8 cellular contexts compared by ENCODE assay signal in the genomic region with DNA sequence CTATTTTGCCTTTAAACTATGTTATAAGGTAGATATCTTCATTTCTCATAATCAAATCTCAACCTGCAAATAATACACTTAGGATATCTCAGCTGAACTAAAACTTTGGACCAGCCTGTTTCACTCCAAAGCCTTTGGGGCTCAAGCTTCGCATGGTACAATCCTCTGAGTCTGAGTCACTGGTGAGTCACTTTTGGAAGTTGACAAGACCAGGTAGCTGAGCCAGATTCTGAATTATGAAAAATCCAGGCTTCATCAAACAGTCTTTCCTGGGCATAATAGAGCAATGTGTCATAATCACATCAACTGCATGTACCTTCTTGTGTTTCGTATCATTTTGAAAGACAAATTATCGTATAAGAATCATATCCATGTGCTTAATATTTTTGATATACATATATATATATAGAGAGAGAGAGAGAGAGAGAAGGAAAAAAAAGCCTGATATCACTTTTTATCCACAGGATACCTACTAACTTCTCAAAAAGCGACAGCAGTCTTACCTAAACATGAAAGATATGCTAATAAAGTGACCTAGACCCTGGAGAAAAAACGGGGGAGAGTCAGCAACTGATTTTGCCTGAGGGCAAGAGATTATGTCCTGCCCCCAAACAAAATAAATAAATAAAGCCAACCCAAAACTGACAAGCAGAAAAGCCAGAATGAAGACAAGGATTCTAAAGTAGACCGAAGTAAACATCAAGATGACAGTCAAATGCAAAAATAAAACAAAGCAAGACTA.
A peak's percentile ranks its signal among the peaks of the same experiment; 100 is the strongest.
DNase-seq lines count a peak whose midpoint lies in the region; ATAC-seq, FAIRE-seq and TF ChIP-seq lines count a peak whose summit lies in the region.

No MANE protein-coding gene starts in this region.

- peak; percentile 97 for ATAC-seq in gastroesophageal sphincter
- ATAC-seq in GM21390 (IDR thresholded peaks at IDR 0.05; ENCODE audit: unreplicated experiment): no peak

- peaks cover 54% of the 10 kb centered on the region for H3F3A ChIP-seq in GM23248 (ENCODE audit: insufficient read depth)
- peaks cover 56% of the 10 kb centered on the region for H3F3A ChIP-seq in SK-N-SH (replicated peaks; ENCODE audit: insufficient read depth)

- TF ChIP-seq POLR2A in gastroesophageal sphincter (IDR thresholded peaks at IDR 0.05): no peak

- FAIRE-seq in GM19239 (lab: Jason Lieb, UNC): no peak

- H4K20me1 ChIP-seq in GM23248 (ENCODE audit: insufficient read depth) (no peaks in the 10 kb centered on the region), SK-N-SH (ENCODE audit: insufficient read depth) (no peaks in the 10 kb centered on the region)

- H3K79me2 ChIP-seq in GM23248 (ENCODE audit: insufficient read depth): no peaks in the 10 kb centered on the region
- H3K79me2 ChIP-seq in SK-N-SH (ENCODE audit: insufficient read depth): no peaks in the 10 kb centered on the region

- WGBS in GM23248 (ENCODE audit: low coverage in 1 of 2, low lambda C conversion rate in 2 of 2, missing lambda C conversion rate in 2 of 2), 2 experiments: 32 to 33% methylated on average over 6 of the region's 6 CpGs
- 24% methylated on average over 6 of the region's 6 CpGs for WGBS in SK-N-SH (ENCODE audit: low lambda C conversion rate)
- WGBS in gastroesophageal sphincter (ENCODE audit: low coverage in 1 of 2), 2 donors: 31 to 47% methylated on average over 5 to 6 of the region's 6 CpGs

- no peaks in the 10 kb centered on the region for H3K9me2 ChIP-seq in GM23248 (ENCODE audit: insufficient read depth)
- no peaks in the 10 kb centered on the region for H3K9me2 ChIP-seq in SK-N-SH

- CTCF ChIA-PET in SK-N-SH (lab: Yijun Ruan, JAX): interaction anchor here (0.8 to 1.0 kb wide), 2 partner anchors 9 to 44 kb away, joined by 3 read pairs; no protein-coding TSS in a partner anchor

- no peak for TF ChIP-seq RAD21 in SK-N-SH (IDR thresholded peaks at IDR 0.05; ENCODE audit: low read length)

- H3K36me3 ChIP-seq in GM23248 (ENCODE audit: low read depth) (no peaks in the 10 kb centered on the region), SK-N-SH (replicated peaks in 1 of 2; ENCODE audit: control insufficient read depth in 1 of 2, insufficient read depth in 2 of 2, low read length in 1 of 2) (no peaks in the 10 kb centered on the region), gastroesophageal sphincter (no peaks in the 10 kb centered on the region), skeletal muscle satellite cell (ENCODE audit: insufficient read depth, low read length) (no peaks in the 10 kb centered on the region)

- H3K27ac ChIP-seq in GM23248: peak overlapping the region; percentile 74
- peak overlapping the region; percentile 58 to 90; a peak in 3 of 4 replicates for H3K27ac ChIP-seq in SK-N-SH (ENCODE audit: low read depth in 2 of 2, low read length in 1 of 2)
- peak overlapping the region; percentile 46 to 84 (median 60) for H3K27ac ChIP-seq in gastroesophageal sphincter

- H3K4me2 ChIP-seq in GM23248 (ENCODE audit: unreplicated experiment): peak overlapping the region; percentile 26
- H3K4me2 ChIP-seq in SK-N-SH: peak overlapping the region; percentile 41; the same call in 1 of the 2 replicates
- peak overlapping the region; percentile 29 for H3K4me2 ChIP-seq in skeletal muscle satellite cell (ENCODE audit: low read length)

- H3K4me1 ChIP-seq in GM23248 (ENCODE audit: insufficient read depth) (peaks cover 68% of the 10 kb centered on the region), SK-N-SH (ENCODE audit: control insufficient read depth in 1 of 2, insufficient read depth in 2 of 2, low read depth in 1 of 2, low read length in 1 of 2) (peaks cover 0 to 63% of the 10 kb centered on the region in 2 experiments), gastroesophageal sphincter (peaks cover 3 to 17% (median 10%) of the 10 kb centered on the region in 3 donors), skeletal muscle satellite cell (ENCODE audit: control insufficient read depth, insufficient read depth, low read length) (peaks cover 61% of the 10 kb centered on the region)

- DNase-seq in GM23248 (peak; percentile 95), SK-N-SH (no peak), NCI-H510A (lab: John Stamatoyannopoulos, UW) (no peak), GM19239 (ENCODE audit: insufficient read length, low spot score) (no peak), GM13977 (ENCODE audit: low spot score) (no peak)

- POLR2A ChIA-PET in SK-N-SH (lab: Yijun Ruan, JAX): no interaction called here

- peak overlapping the region; percentile 19; the same call in 1 of the 2 replicates for H2AFZ ChIP-seq in GM23248
- no peak overlapping the region for H2AFZ ChIP-seq in SK-N-SH (ENCODE audit: low read depth)

- H3K27me3 ChIP-seq in GM23248 (replicated peaks; ENCODE audit: insufficient read depth) (no peaks in the 10 kb centered on the region), SK-N-SH (ENCODE audit: insufficient read depth) (no peaks in the 10 kb centered on the region), gastroesophageal sphincter (no peaks in the 10 kb centered on the region), skeletal muscle satellite cell (ENCODE audit: control insufficient read depth, insufficient read depth, low read length) (no peaks in the 10 kb centered on the region)

- TF ChIP-seq CTCF in SK-N-SH (IDR thresholded peaks at IDR 0.05) (no peak), gastroesophageal sphincter (IDR thresholded peaks at IDR 0.05) (no peak), GM13977 (IDR thresholded peaks at IDR 0.05; ENCODE audit: extremely low read depth, insufficient read depth, missing control alignments) (no peak)

- H3K9me3 ChIP-seq in GM23248 (ENCODE audit: low read depth) (no peaks in the 10 kb centered on the region), SK-N-SH (no peaks in the 10 kb centered on the region), gastroesophageal sphincter (no peaks in the 10 kb centered on the region), skeletal muscle satellite cell (replicated peaks; ENCODE audit: low read length) (no peaks in the 10 kb centered on the region)

- TF ChIP-seq EP300 in SK-N-SH (IDR thresholded peaks at IDR 0.05; ENCODE audit: borderline replicate concordance in 1 of 2, low read depth in 1 of 2, low read length in 1 of 2) (peak; percentile 57 to 95), gastroesophageal sphincter (IDR thresholded peaks at IDR 0.05) (no peak)

- in situ Hi-C loops in GM23248 (cut with MboI) (no loop called here), GM13977 (cut with MboI; ENCODE audit: low pct_unique_long_range_greater_than_20kb, low sequenced_read_pairs, unreplicated experiment) (no loop called here)

- H3K9ac ChIP-seq in GM23248 (0 out of 2 replicates have a peak overlapping the region, but pooled peaks have one; percentile 4), SK-N-SH (peak overlapping the region; percentile 40; the same call in 1 of the 2 replicates), skeletal muscle satellite cell (ENCODE audit: low read depth, low read length) (peak overlapping the region; percentile 60)

- H3K4me3 ChIP-seq in GM23248: no peak overlapping the region
- H3K4me3 ChIP-seq in SK-N-SH (ENCODE audit: low read depth in 2 of 2, low read length in 1 of 2): no peak overlapping the region
- H3K4me3 ChIP-seq in gastroesophageal sphincter: no peak overlapping the region
- H3K4me3 ChIP-seq in skeletal muscle satellite cell (ENCODE audit: low read length): no peak overlapping the region

TF ChIP-seq in SK-N-SH, 30 proteins besides CTCF, POLR2A, EP300 and RAD21 (continues in another document):
- peak; percentile 49; the same call in 1 of the 2 replicates for TF ChIP-seq TAF1 (IDR thresholded peaks at IDR 0.05; ENCODE audit: borderline replicate concordance, low read depth, low read length)
- TF ChIP-seq SIN3A (IDR thresholded peaks at IDR 0.05; ENCODE audit: borderline replicate concordance, low read depth, low read length): peak; percentile 52; the same call in 1 of the 2 replicates
- TF ChIP-seq FOXM1 (IDR thresholded peaks at IDR 0.05; ENCODE audit: low read depth): peak; percentile 58; the same call in 1 of the 2 replicates
- TF ChIP-seq CHD2 (IDR thresholded peaks at IDR 0.05; ENCODE audit: low read length, partially characterized antibody): no peak
- TF ChIP-seq RXRA (IDR thresholded peaks at IDR 0.05; ENCODE audit: borderline replicate concordance, low read depth): peak; percentile 83; the same call in 1 of the 2 replicates
- TF ChIP-seq JUND (IDR thresholded peaks at IDR 0.05): peak; percentile 100
- TF ChIP-seq, protein P1, sequence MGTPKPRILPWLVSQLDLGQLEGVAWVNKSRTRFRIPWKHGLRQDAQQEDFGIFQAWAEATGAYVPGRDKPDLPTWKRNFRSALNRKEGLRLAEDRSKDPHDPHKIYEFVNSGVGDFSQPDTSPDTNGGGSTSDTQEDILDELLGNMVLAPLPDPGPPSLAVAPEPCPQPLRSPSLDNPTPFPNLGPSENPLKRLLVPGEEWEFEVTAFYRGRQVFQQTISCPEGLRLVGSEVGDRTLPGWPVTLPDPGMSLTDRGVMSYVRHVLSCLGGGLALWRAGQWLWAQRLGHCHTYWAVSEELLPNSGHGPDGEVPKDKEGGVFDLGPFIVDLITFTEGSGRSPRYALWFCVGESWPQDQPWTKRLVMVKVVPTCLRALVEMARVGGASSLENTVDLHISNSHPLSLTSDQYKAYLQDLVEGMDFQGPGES (IDR thresholded peaks at IDR 0.05; ENCODE audit: low read depth, low read length): no peak
- no peak for TF ChIP-seq ELF1 (IDR thresholded peaks at IDR 0.05)
- TF ChIP-seq, protein P2, sequence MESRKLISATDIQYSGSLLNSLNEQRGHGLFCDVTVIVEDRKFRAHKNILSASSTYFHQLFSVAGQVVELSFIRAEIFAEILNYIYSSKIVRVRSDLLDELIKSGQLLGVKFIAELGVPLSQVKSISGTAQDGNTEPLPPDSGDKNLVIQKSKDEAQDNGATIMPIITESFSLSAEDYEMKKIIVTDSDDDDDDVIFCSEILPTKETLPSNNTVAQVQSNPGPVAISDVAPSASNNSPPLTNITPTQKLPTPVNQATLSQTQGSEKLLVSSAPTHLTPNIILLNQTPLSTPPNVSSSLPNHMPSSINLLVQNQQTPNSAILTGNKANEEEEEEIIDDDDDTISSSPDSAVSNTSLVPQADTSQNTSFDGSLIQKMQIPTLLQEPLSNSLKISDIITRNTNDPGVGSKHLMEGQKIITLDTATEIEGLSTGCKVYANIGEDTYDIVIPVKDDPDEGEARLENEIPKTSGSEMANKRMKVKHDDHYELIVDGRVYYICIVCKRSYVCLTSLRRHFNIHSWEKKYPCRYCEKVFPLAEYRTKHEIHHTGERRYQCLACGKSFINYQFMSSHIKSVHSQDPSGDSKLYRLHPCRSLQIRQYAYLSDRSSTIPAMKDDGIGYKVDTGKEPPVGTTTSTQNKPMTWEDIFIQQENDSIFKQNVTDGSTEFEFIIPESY (IDR thresholded peaks at IDR 0.05; ENCODE audit: borderline replicate concordance, low read depth): peak; percentile 60; the same call in 1 of the 2 replicates
- peak; percentile 93 for TF ChIP-seq TCF12 (IDR thresholded peaks at IDR 0.05)
- TF ChIP-seq POLR2AphosphoS5 (IDR thresholded peaks at IDR 0.05; ENCODE audit: low read depth, low read length): peak; percentile 76; the same call in 1 of the 2 replicates
- peak; percentile 88 for TF ChIP-seq TEAD4 (IDR thresholded peaks at IDR 0.05; ENCODE audit: borderline replicate concordance, insufficient read depth)

Comparison
In these comparisons a context has a peak if more than half of its experiments do, and no peak if none do; other contexts are left out.
1. H3K9ac ChIP-seq: peak in every context shown above with its lines; median percentile 60 in skeletal muscle satellite cell; 40 in SK-N-SH; 4 in GM23248.